In genomic region chr2:140994856-140995255, GRCh38 we compare ENCODE assay signal across 18 cellular contexts.
DNase-seq lines count a peak whose midpoint lies in the region; ATAC-seq, FAIRE-seq and TF ChIP-seq lines count a peak whose summit lies in the region.
"Had no signal": no experiment of that assay in that cellular context is flagged by ENCODE, and none has a peak within 500 bp of the region (broad histone marks: within the 10 kb centered on the region; RNA-seq: fewer than 3 reads in every experiment).

No MANE protein-coding gene starts in this region.

- H3K4me2 ChIP-seq in IMR-90 (ENCODE audit: low read depth, low read length) (no peak overlapping the region), PC-9 (no peak overlapping the region)
- H3K4me2 ChIP-seq: BLaER1, GM23338 had no signal

- TF ChIP-seq POLR2A in IMR-90 (IDR thresholded peaks at IDR 0.05; ENCODE audit: low read depth, low read length) = no peak

- H3K27me3 ChIP-seq in IMR-90 (ENCODE audit: control insufficient read depth, insufficient read depth, low read length) = no peaks in the 10 kb centered on the region
- no peaks in the 10 kb centered on the region for H3K27me3 ChIP-seq in foreskin keratinocyte
- H3K27me3 ChIP-seq in WERI-Rb-1 (ENCODE audit: insufficient read depth, low read depth, severe bottlenecking) = no peaks in the 10 kb centered on the region
- H3K27me3 ChIP-seq in small intestine (ENCODE audit: control insufficient read depth in 2 of 2, insufficient read depth in 2 of 2, low read length in 2 of 2) = no peaks in the 10 kb centered on the region
- H3K27me3 ChIP-seq in PC-9 (ENCODE audit: insufficient read depth, low read depth) = no peaks in the 10 kb centered on the region
- H3K27me3 ChIP-seq: BLaER1 had no signal

- no peak overlapping the region for H3K27ac ChIP-seq in IMR-90 (ENCODE audit: insufficient read depth, low read length)
- no peak overlapping the region for H3K27ac ChIP-seq in foreskin keratinocyte
- no peak overlapping the region for H3K27ac ChIP-seq in WERI-Rb-1
- H3K27ac ChIP-seq in small intestine (ENCODE audit: low read depth in 1 of 2, low read length in 1 of 2) = no peak overlapping the region
- no peak overlapping the region for H3K27ac ChIP-seq in PC-9
- H3K27ac ChIP-seq: BLaER1 had no signal

- H3K9ac ChIP-seq in IMR-90 (ENCODE audit: low read depth, low read length) = no peak overlapping the region
- H3K9ac ChIP-seq: BLaER1 had no signal

- no peak overlapping the region for H3K4ac ChIP-seq in IMR-90 (ENCODE audit: low read depth, low read length)

- no peak overlapping the region for H2AK5ac ChIP-seq in IMR-90 (ENCODE audit: low read depth, low read length)

- POLR2A ChIA-PET in IMR-90 (lab: Charles Lee; ENCODE audit: unreplicated experiment) = no interaction called here
- POLR2A ChIA-PET in PC-9 (lab: Charles Lee; ENCODE audit: unreplicated experiment) = no interaction called here

- H3K79me1 ChIP-seq in IMR-90 (ENCODE audit: low read depth in 1 of 2, low read length in 2 of 2) = 0 out of 4 replicates have a peak, but pooled peaks cover 0 to 3% of the 10 kb centered on the region in 2 experiments

- no peaks in the 10 kb centered on the region for H3F3A ChIP-seq in PC-9 (ENCODE audit: insufficient read depth, low read depth)

- no peak for TF ChIP-seq RAD21 in IMR-90 (IDR thresholded peaks at IDR 0.05; ENCODE audit: low read length)

- H3K4me1 ChIP-seq in IMR-90 (ENCODE audit: control insufficient read depth, insufficient read depth, low read length) (peaks cover 6% of the 10 kb centered on the region), foreskin keratinocyte (no peaks in the 10 kb centered on the region), small intestine (ENCODE audit: control insufficient read depth in 2 of 2, insufficient read depth in 1 of 2, low read depth in 1 of 2, low read length in 1 of 2) (no peaks in the 10 kb centered on the region), PC-9 (replicated peaks; ENCODE audit: insufficient read depth) (no peaks in the 10 kb centered on the region)
- H3K4me1 ChIP-seq: BLaER1 had no signal

- no peak for TF ChIP-seq CTCF in IMR-90 (conservative IDR thresholded peaks at IDR 0.05; ENCODE audit: low read depth, low read length)
- TF ChIP-seq CTCF in foreskin keratinocyte (conservative IDR thresholded peaks at IDR 0.05) = no peak
- no peak for TF ChIP-seq CTCF in WERI-Rb-1 (IDR thresholded peaks at IDR 0.05; ENCODE audit: low read depth, low read length)
- TF ChIP-seq CTCF in PC-9 (conservative IDR thresholded peaks at IDR 0.05) = no peak

- H4K20me1 ChIP-seq in IMR-90 (ENCODE audit: insufficient read depth, low read length) (no peaks in the 10 kb centered on the region), PC-9 (ENCODE audit: insufficient read depth) (no peaks in the 10 kb centered on the region)
- H4K20me1 ChIP-seq: BLaER1 had no signal

- H2BK20ac ChIP-seq in IMR-90 (ENCODE audit: low read depth, low read length) = 0 out of 2 replicates have a peak overlapping the region, but pooled peaks have one; percentile 8

- intact Hi-C loops in IMR-90 (cut with micrococcal nuclease) (no loop called here), PC-9 (cut with micrococcal nuclease; ENCODE audit: unreplicated experiment) (no loop called here)

- no peak overlapping the region for H2BK15ac ChIP-seq in IMR-90 (ENCODE audit: low read depth, low read length)

- H3K9me3 ChIP-seq in IMR-90 (ENCODE audit: control insufficient read depth, insufficient read depth, low read length) (no peaks in the 10 kb centered on the region), WERI-Rb-1 (ENCODE audit: severe bottlenecking) (no peaks in the 10 kb centered on the region), small intestine (ENCODE audit: control insufficient read depth, low read depth) (no peaks in the 10 kb centered on the region), PC-9 (ENCODE audit: insufficient read depth, low read depth) (no peaks in the 10 kb centered on the region)
- H3K9me3 ChIP-seq: BLaER1 had no signal

- H3K56ac ChIP-seq in IMR-90 (ENCODE audit: extremely low read depth, insufficient read depth, low read length) = no peak overlapping the region

- no peak overlapping the region for H2AFZ ChIP-seq in IMR-90 (replicated peaks; ENCODE audit: low read length, poor library complexity)
- H2AFZ ChIP-seq in PC-9 = no peak overlapping the region
- H2AFZ ChIP-seq: GM23338 had no signal

- H2BK120ac ChIP-seq in IMR-90 (ENCODE audit: low read depth, low read length) = no peak overlapping the region

- H3K4me3 ChIP-seq in IMR-90 (ENCODE audit: insufficient read depth, low read depth, low read length) = no peak overlapping the region
- H3K4me3 ChIP-seq in WERI-Rb-1 (ENCODE audit: low read depth, low read length) = no peak overlapping the region
- no peak overlapping the region for H3K4me3 ChIP-seq in small intestine (ENCODE audit: low read depth in 1 of 2, low read length in 2 of 2)
- H3K4me3 ChIP-seq in PC-9 = no peak overlapping the region
- H3K4me3 ChIP-seq: BLaER1, GM12878, GM23338 had no signal

- H3K36me3 ChIP-seq in IMR-90 (ENCODE audit: control insufficient read depth, insufficient read depth, low read length) = no peaks in the 10 kb centered on the region
- H3K36me3 ChIP-seq in WERI-Rb-1 = no peaks in the 10 kb centered on the region
- H3K36me3 ChIP-seq in small intestine (ENCODE audit: control insufficient read depth in 2 of 2, insufficient read depth in 2 of 2, low read length in 2 of 2) = no peaks in the 10 kb centered on the region
- no peaks in the 10 kb centered on the region for H3K36me3 ChIP-seq in PC-9 (ENCODE audit: low read depth)
- H3K36me3 ChIP-seq: BLaER1 had no signal

- H4K91ac ChIP-seq in IMR-90 (ENCODE audit: insufficient read depth, low read depth, low read length) = no peak overlapping the region

- H4K5ac ChIP-seq in IMR-90 (ENCODE audit: low read depth, low read length) = no peak overlapping the region

- DNase-seq in IMR-90 (peak; percentile 28), foreskin keratinocyte (peak; percentile 23 to 57), WERI-Rb-1 (no peak), small intestine (no peak), DMS 273 treated with DMSO at 0.1 percent for 48 hours (lab: John Stamatoyannopoulos, UW) (no peak), PC-9 (no peak)
- DNase-seq: 8988T; CD4-positive, alpha-beta memory T cell; DMS79 treated with DMSO at 0.1 percent for 48 hours; GF-D8; HCEC 1CT had no signal

- CTCF ChIA-PET in IMR-90 (lab: Yijun Ruan, JAX) = no interaction called here
- CTCF ChIA-PET in PC-9 (lab: Charles Lee) = no interaction called here

- no peak overlapping the region for H2AK9ac ChIP-seq in IMR-90 (replicated peaks; ENCODE audit: low read depth, low read length, poor library complexity)

- BruUV-seq in IMR-90 (replicated peaks; lab: Mats Ljungman, UMichigan) (no TSS peak), PC-9 (replicated peaks; lab: Mats Ljungman, UMichigan) (no TSS peak)

- no peak overlapping the region for H3K18ac ChIP-seq in IMR-90 (ENCODE audit: low read depth, low read length)

- H3K9me1 ChIP-seq in IMR-90 (ENCODE audit: insufficient read depth, low read length) = peaks cover 3% of the 10 kb centered on the region

- H3K23ac ChIP-seq in IMR-90 (ENCODE audit: low read depth, low read length) = no peak overlapping the region

- no peaks in the 10 kb centered on the region for H3K79me2 ChIP-seq in PC-9 (ENCODE audit: low read depth)

- H3K14ac ChIP-seq in IMR-90 (replicated peaks; ENCODE audit: low read depth, low read length) = no peak overlapping the region

- dilution Hi-C loops in IMR-90 (cut with HindIII; ENCODE audit: low sequenced_read_pairs, unreplicated experiment) = no loop called here

- H4K8ac ChIP-seq in IMR-90 (ENCODE audit: low read depth in 2 of 2, low read length in 2 of 2) = no peak overlapping the region

- no peak overlapping the region for H2BK5ac ChIP-seq in IMR-90 (ENCODE audit: low read depth, low read length, poor library complexity, severe bottlenecking)

- ATAC-seq in IMR-90 (ENCODE audit: low read depth) = peak; percentile 21; the same call in 1 of the 2 replicates
- peak; percentile 37; the same call in 1 of the 3 replicates for ATAC-seq in SK-N-SH treated with all-trans-retinoic acid at 6 μM for 48 hours
- ATAC-seq in foreskin keratinocyte = peak; percentile 23
- ATAC-seq: GM12878, GM23338 had no signal

- no peak for FAIRE-seq in small intestine (lab: Jason Lieb, UNC)
- FAIRE-seq: GM12878, GM19239, H54, HTR-8/SVneo had no signal

- H3K9me2 ChIP-seq in PC-9 (ENCODE audit: insufficient read depth) = no peaks in the 10 kb centered on the region

- in situ Hi-C loops in IMR-90 (cut with MboI; ENCODE audit: low sequenced_read_pairs) = no loop called here

TF ChIP-seq in IMR-90, 13 proteins besides CTCF, POLR2A, EP300 and RAD21 (continues in another document):
- TF ChIP-seq ELK1 (IDR thresholded peaks at IDR 0.05; ENCODE audit: borderline replicate concordance, low read depth, low read length) (no peak), NFE2L2 (IDR thresholded peaks at IDR 0.05; ENCODE audit: low read depth, low read length) (no peak), RCOR1 (IDR thresholded peaks at IDR 0.05; ENCODE audit: insufficient replicate concordance, low read length) (no peak)

TF ChIP-seq in SK-N-SH treated with all-trans-retinoic acid at 6 μM for 48 hours, 23 proteins besides CTCF, POLR2A, EP300 and RAD21 (continues in another document):
- no peak for TF ChIP-seq TCF4 (CRISPR knock-in tag; IDR thresholded peaks at IDR 0.05; ENCODE audit: borderline replicate concordance)
- no peak for TF ChIP-seq ZC3H10 (CRISPR knock-in tag; IDR thresholded peaks at IDR 0.05)
- no peak for TF ChIP-seq ZNF8 (CRISPR knock-in tag; IDR thresholded peaks at IDR 0.05)
- no peak for TF ChIP-seq ARNTL (CRISPR knock-in tag; IDR thresholded peaks at IDR 0.05; ENCODE audit: borderline replicate concordance, low read depth)
- no peak for TF ChIP-seq CSRNP3 (CRISPR knock-in tag; IDR thresholded peaks at IDR 0.05)

Comparison
In these comparisons a context has a peak if more than half of its experiments do, and no peak if none do; other contexts are left out.
1. DNase-seq: peak in IMR-90 (single experiment) and foreskin keratinocyte (2 of 2); none in WERI-Rb-1 (single experiment), small intestine (single experiment), DMS 273 treated with DMSO at 0.1 percent for 48 hours (single experiment) and PC-9 (0 of 2).
2. Peak in every context shown above with its lines, with median percentiles within 50 percentile points of each other: ATAC-seq.